In genomic region chr17:10058924-10059683, GRCh38 we compare ENCODE assay signal across 15 cellular contexts.
DNase-seq lines count a peak whose midpoint lies in the region; ATAC-seq and TF ChIP-seq lines count a peak whose summit lies in the region.
"Had no signal": no experiment of that assay in that cellular context is flagged by ENCODE, and none has a peak within 500 bp of the region (broad histone marks: within the 10 kb centered on the region; RNA-seq: fewer than 3 reads in every experiment).

No MANE protein-coding gene starts in this region.

- ATAC-seq in GM21515 (IDR thresholded peaks at IDR 0.05; ENCODE audit: unreplicated experiment) = peak; percentile 21
- no peak for ATAC-seq in natural killer cell
- ATAC-seq in HG02840 (IDR thresholded peaks at IDR 0.05; ENCODE audit: low FRiP score, unreplicated experiment) = no peak
- ATAC-seq: HCT116 had no signal

- H3K27ac Mint-ChIP-seq in brain (peak overlapping the region in 4 of 5 experiments; percentile 82 to 97 (median 91)), natural killer cell (peak overlapping the region; percentile 59 to 88)

- H3K36me3 Mint-ChIP-seq in brain = no peaks in the 10 kb centered on the region
- H3K36me3 Mint-ChIP-seq in natural killer cell = no peaks in the 10 kb centered on the region

- H3K4me3 ChIP-seq in colonic mucosa = no peak overlapping the region
- H3K4me3 ChIP-seq: lung, Peyer's patch, tibial artery had no signal

- H3K27ac ChIP-seq in colonic mucosa = no peak overlapping the region
- H3K27ac ChIP-seq: HL-60, tibial artery had no signal

- H3K27me3 ChIP-seq in colonic mucosa = no peaks in the 10 kb centered on the region
- H3K27me3 ChIP-seq: Peyer's patch, tibial artery had no signal

- intact Hi-C loops in natural killer cell (cut with micrococcal nuclease) = loop anchor here (1.0 kb wide), 1 partner anchor 55 kb away; no protein-coding TSS in a partner anchor
- intact Hi-C loops in colonic mucosa (cut with DNase I) = no loop called here

- H3K4me1 ChIP-seq in colonic mucosa = no peaks in the 10 kb centered on the region
- H3K4me1 ChIP-seq: Peyer's patch had no signal

- H3K9me3 Mint-ChIP-seq in brain = peaks cover 3 to 13% (median 5%) of the 10 kb centered on the region in 5 experiments
- no peaks in the 10 kb centered on the region for H3K9me3 Mint-ChIP-seq in natural killer cell

- H3K27me3 Mint-ChIP-seq in brain (peaks cover 4% of the 10 kb centered on the region), natural killer cell (ENCODE audit: low read depth in 2 of 2) (no peaks in the 10 kb centered on the region)

- H3K4me1 Mint-ChIP-seq in brain (peaks cover 74% of the 10 kb centered on the region), natural killer cell (peaks cover 49 to 64% of the 10 kb centered on the region in 2 donors)

- DNase-seq in CD1c-positive myeloid dendritic cell (ENCODE audit: extremely low spot score) (peak; percentile 61), natural killer cell (no peak), NCI-H2227 treated with DMSO at 0.1 percent for 48 hours (lab: John Stamatoyannopoulos, UW) (no peak), colonic mucosa (no peak)
- DNase-seq in central memory CD4-positive, alpha-beta T cell = no peak
- DNase-seq: glutamatergic neuron, NCI-H226 had no signal

- no peaks in the 10 kb centered on the region for H3K9me3 ChIP-seq in colonic mucosa
- H3K9me3 ChIP-seq: tibial artery had no signal

- TF ChIP-seq CTCF in brain (conservative IDR thresholded peaks at IDR 0.05) (no peak), natural killer cell (IDR thresholded peaks at IDR 0.05) (no peak), colonic mucosa (IDR thresholded peaks at IDR 0.05) (no peak)

- H3K36me3 ChIP-seq in colonic mucosa = no peaks in the 10 kb centered on the region
- H3K36me3 ChIP-seq: Peyer's patch, tibial artery had no signal

- H3K4me3 Mint-ChIP-seq in brain (peak overlapping the region in 4 of 5 experiments; percentile 15 to 70 (median 54)), natural killer cell (no peak overlapping the region)

- no peak overlapping the region for H3K9ac ChIP-seq in colonic mucosa (ENCODE audit: low read depth in 2 of 2, low read length in 2 of 2)
